ENCODE assay signal across 1 cellular context in genomic region chr5:156402387-156402921, GRCh38.
A peak's percentile ranks its signal among the peaks of the same experiment; 100 is the strongest.
TF ChIP-seq lines count a peak whose summit lies in the region.

No MANE protein-coding gene starts in this region.

TF ChIP-seq in GM12878, 131 proteins besides CTCF, POLR2A, EP300 and RAD21 (continued from another document):
- peak; percentile 70 for TF ChIP-seq NKRF (conservative IDR thresholded peaks at IDR 0.05)
- TF ChIP-seq SIN3A (IDR thresholded peaks at IDR 0.05; ENCODE audit: low read depth, low read length) = no peak
- TF ChIP-seq NFYA (IDR thresholded peaks at IDR 0.05; ENCODE audit: borderline replicate concordance, low read depth, low read length) = no peak
- TF ChIP-seq PML (IDR thresholded peaks at IDR 0.05; ENCODE audit: low read length) = peak; percentile 26; the same call in 1 of the 2 replicates
- peak; percentile 3; the same call in 1 of the 2 replicates for TF ChIP-seq TCF12 (IDR thresholded peaks at IDR 0.05; ENCODE audit: low read depth, low read length)
- TF ChIP-seq TAF1 (IDR thresholded peaks at IDR 0.05; ENCODE audit: borderline replicate concordance, low read depth, low read length) = no peak
- no peak for TF ChIP-seq WRNIP1 (IDR thresholded peaks at IDR 0.05; ENCODE audit: borderline replicate concordance, low read depth, low read length)
- 0 out of 2 replicates have a peak, but pooled peaks have one; percentile 70 for TF ChIP-seq ZNF217 (IDR thresholded peaks at IDR 0.05)
- no peak for TF ChIP-seq ZNF622 (IDR thresholded peaks at IDR 0.05)
- peak; percentile 79 for TF ChIP-seq ATF7 (IDR thresholded peaks at IDR 0.05; ENCODE audit: low read depth)
TF ChIP-seq in GM12878: peak in this region for 35.
